Comparison of ENCODE assay signal across 1 cellular context in genomic region chr17:34979153-34979552, GRCh38.
TF ChIP-seq lines count a peak whose summit lies in the region.

No MANE protein-coding gene starts in this region.

TF ChIP-seq in HCT116, 20 proteins besides CTCF, POLR2A, EP300 and RAD21:
- no peak for TF ChIP-seq ZNF274 (IDR thresholded peaks at IDR 0.05; ENCODE audit: low read depth, low read length)
- TF ChIP-seq SRF (IDR thresholded peaks at IDR 0.05; ENCODE audit: low read depth), result no peak
- TF ChIP-seq ZBTB33 (IDR thresholded peaks at IDR 0.05; ENCODE audit: extremely low read depth, insufficient replicate concordance, low read length), result no peak
- TF ChIP-seq TCF7L2 (IDR thresholded peaks at IDR 0.05; ENCODE audit: borderline replicate concordance, extremely low read depth, insufficient read depth, insufficient read length), result no peak
- no peak for TF ChIP-seq POLR2AphosphoS5 (IDR thresholded peaks at IDR 0.05; ENCODE audit: low read depth, low read length)
- no peak for TF ChIP-seq CEBPB (IDR thresholded peaks at IDR 0.05; ENCODE audit: low read depth)
- no peak for TF ChIP-seq EZH2phosphoT487 (IDR thresholded peaks at IDR 0.05; ENCODE audit: borderline replicate concordance)
